Comparison of ENCODE assay signal across 8 cellular contexts in genomic region chr2:65055427-65056214, GRCh38. TPM values are rescaled to one million over a fixed set of nuclear protein-coding genes. Genes with fewer than 3 reads are reported as not detected.
DNase-seq lines count a peak whose midpoint lies in the region; ATAC-seq and TF ChIP-seq lines count a peak whose summit lies in the region.

No MANE protein-coding gene starts in this region.

- H3K36me3 ChIP-seq in ACC112 (ENCODE audit: insufficient read depth, low read length), result no peaks in the 10 kb centered on the region
- no peaks in the 10 kb centered on the region for H3K36me3 ChIP-seq in hepatocyte (replicated peaks; ENCODE audit: insufficient read depth, low read depth)

- H3K36me3 Mint-ChIP-seq in activated naive CD4-positive, alpha-beta T cell treated with anti-CD3 and anti-CD28 coated beads, Interleukin-2, amount 50 U/mL, for 72 hours, result no peaks in the 10 kb centered on the region

- DNase-seq in NCI-H2171 (lab: John Stamatoyannopoulos, UW) (peak; percentile 68), hepatocyte (ENCODE audit: low spot score) (peak; percentile 78), GOT3 (lab: John Stamatoyannopoulos, UW) (no peak)
- DNase-seq in activated naive CD4-positive, alpha-beta T cell treated with anti-CD3 and anti-CD28 coated beads, Interleukin-2, amount 50 U/mL, for 72 hours (ENCODE audit: low spot score in 2 of 2), result peak in 1 of 2 donors; percentile 58

- peak overlapping the region; percentile 63 for H2AFZ ChIP-seq in ACC112 (ENCODE audit: low read length, unreplicated experiment)
- peak overlapping the region; percentile 39 for H2AFZ ChIP-seq in hepatocyte

- H3K4me3 ChIP-seq in ACC112 (ENCODE audit: low read depth, low read length) (peak overlapping the region; percentile 97), hepatocyte (peak overlapping the region; percentile 14), skin epidermis (peak overlapping the region; percentile 63 to 96 (median 93))

- no peak for TF ChIP-seq CTCF in hepatocyte (IDR thresholded peaks at IDR 0.05; ENCODE audit: poor library complexity)

- peaks cover 2% of the 10 kb centered on the region for H4K20me1 ChIP-seq in hepatocyte (ENCODE audit: insufficient read depth, poor library complexity, severe bottlenecking)

- peak overlapping the region; percentile 75 to 91 for H3K27ac Mint-ChIP-seq in activated naive CD4-positive, alpha-beta T cell treated with anti-CD3 and anti-CD28 coated beads, Interleukin-2, amount 50 U/mL, for 72 hours

- WGBS in hepatocyte (ENCODE audit: low lambda C conversion rate, missing lambda C conversion rate), result 11% methylated on average over 40 of the region's 41 CpGs

- H3K79me2 ChIP-seq in ACC112 (ENCODE audit: control insufficient read depth, insufficient read depth, low read length, unreplicated experiment), result peaks cover 26% of the 10 kb centered on the region
- H3K79me2 ChIP-seq in hepatocyte, result peaks cover 39% of the 10 kb centered on the region

- peak; percentile 40 for ATAC-seq in GM18511 (IDR thresholded peaks at IDR 0.05; ENCODE audit: unreplicated experiment)
- ATAC-seq in HG02970 (IDR thresholded peaks at IDR 0.05; ENCODE audit: low FRiP score, unreplicated experiment), result peak; percentile 30
- ATAC-seq in activated naive CD4-positive, alpha-beta T cell treated with anti-CD3 and anti-CD28 coated beads, Interleukin-2, amount 50 U/mL, for 72 hours, result peak; percentile 17 to 28

- no peaks in the 10 kb centered on the region for H3K9me2 ChIP-seq in hepatocyte (replicated peaks; ENCODE audit: insufficient read depth)

- no peaks in the 10 kb centered on the region for H3K9me3 ChIP-seq in hepatocyte (ENCODE audit: low read depth)

- no peaks in the 10 kb centered on the region for H3K9me3 Mint-ChIP-seq in activated naive CD4-positive, alpha-beta T cell treated with anti-CD3 and anti-CD28 coated beads, Interleukin-2, amount 50 U/mL, for 72 hours

- H3K4me1 ChIP-seq in ACC112 (ENCODE audit: control insufficient read depth, insufficient read depth, low read length, unreplicated experiment) (peaks cover 16% of the 10 kb centered on the region), hepatocyte (ENCODE audit: insufficient read depth) (no peaks in the 10 kb centered on the region)

- no peaks in the 10 kb centered on the region for H3K27me3 ChIP-seq in ACC112 (ENCODE audit: insufficient read depth, low read length)
- H3K27me3 ChIP-seq in hepatocyte, result no peaks in the 10 kb centered on the region

- H3K27ac ChIP-seq in ACC112 (ENCODE audit: low read depth, low read length), result no peak overlapping the region
- H3K27ac ChIP-seq in hepatocyte, result peak overlapping the region; percentile 2
- peak overlapping the region in 18 of 21 experiments; percentile 48 to 93 (median 82) for H3K27ac ChIP-seq in skin epidermis

- peak overlapping the region; percentile 80 for H3K4me2 ChIP-seq in hepatocyte

RNA-seq across cellular contexts. Expression of gene CEP68, which starts 0.6 kb away (rescaled TPM):
- 1 to 10 TPM; 4.1 to 4.2 TPM for total RNA-seq in activated naive CD4-positive, alpha-beta T cell treated with anti-CD3 and anti-CD28 coated beads, Interleukin-2, amount 50 U/mL, for 72 hours
- total RNA-seq in hepatocyte, result 7.6 and 8.2 TPM in 2 replicates
- polyA plus RNA-seq in hepatocyte, result 9.4 and 9.8 TPM in 2 replicates

Comparison
In these comparisons a context has a peak if more than half of its experiments do, and no peak if none do; other contexts are left out.
1. H3K4me3 ChIP-seq: peak in every context shown above with its lines; median percentile 97 in ACC112; 93 in skin epidermis; 14 in hepatocyte.